In genomic region chr7:116954443-116954838, GRCh38 we compare ENCODE assay signal across 8 cellular contexts. TPM values are rescaled to one million over a fixed set of nuclear protein-coding genes. Genes with fewer than 3 reads are reported as not detected.
A peak's percentile ranks its signal among the peaks of the same experiment; 100 is the strongest.
DNase-seq lines count a peak whose midpoint lies in the region; ATAC-seq and TF ChIP-seq lines count a peak whose summit lies in the region.

No MANE protein-coding gene starts in this region.

- TF ChIP-seq CTCF in colonic mucosa (IDR thresholded peaks at IDR 0.05): no peak
- no peak for TF ChIP-seq CTCF in nephron progenitor cell (IDR thresholded peaks at IDR 0.05)

- intact Hi-C loops in CD4-positive, alpha-beta memory T cell (cut with micrococcal nuclease): loop anchor here (5.0 kb wide), 1 partner anchor 742 kb away; the partner anchor contains the start of gene TES
- intact Hi-C loops in colonic mucosa (cut with DNase I): loop anchor here (10.0 kb wide), 1 partner anchor 90 kb away; the partner anchor contains the start of gene CAPZA2

- WGBS in HUES64: 8% methylated on average over 7 of the region's 8 CpGs

- no peaks in the 10 kb centered on the region for H3K36me3 ChIP-seq in CD4-positive, alpha-beta memory T cell (ENCODE audit: insufficient read depth, low read length)
- no peaks in the 10 kb centered on the region for H3K36me3 ChIP-seq in HUES64 (ENCODE audit: insufficient read depth, low read length)
- H3K36me3 ChIP-seq in colonic mucosa: no peaks in the 10 kb centered on the region

- H3K4me3 Mint-ChIP-seq in CD4-positive, alpha-beta memory T cell: peak overlapping the region; percentile 94 to 98 (median 96)
- peak overlapping the region; percentile 95 for H3K4me3 Mint-ChIP-seq in nephron progenitor cell

- peaks cover 26% of the 10 kb centered on the region for H3K4me1 ChIP-seq in CD4-positive, alpha-beta memory T cell (ENCODE audit: insufficient read depth, low read length)
- H3K4me1 ChIP-seq in HUES64 (ENCODE audit: insufficient read depth, low read length): peaks cover 26% of the 10 kb centered on the region
- H3K4me1 ChIP-seq in colonic mucosa: no peaks in the 10 kb centered on the region

- peaks cover 15 to 32% (median 24%) of the 10 kb centered on the region in 4 donors for H3K4me1 Mint-ChIP-seq in CD4-positive, alpha-beta memory T cell
- peaks cover 51% of the 10 kb centered on the region for H3K4me1 Mint-ChIP-seq in nephron progenitor cell

- ATAC-seq in HG03139 (IDR thresholded peaks at IDR 0.05; ENCODE audit: unreplicated experiment): no peak
- ATAC-seq in GM19452 (IDR thresholded peaks at IDR 0.05; ENCODE audit: unreplicated experiment): no peak

- CTCF ChIA-PET in CD4-positive, alpha-beta memory T cell (lab: Charles Lee; ENCODE audit: partially characterized antibody): interaction anchor here (1.1 to 1.7 kb wide), 2 partner anchors 24 to 31 kb away, joined by 4 to 5 read pairs; no protein-coding TSS in a partner anchor

- H3K9ac ChIP-seq in HUES64 (ENCODE audit: low read depth, low read length) (peak overlapping the region; percentile 95; the same call in 1 of the 2 replicates), colonic mucosa (ENCODE audit: low read depth in 2 of 2, low read length in 2 of 2) (peak overlapping the region; percentile 77 to 88)

- no peaks in the 10 kb centered on the region for H3K9me3 ChIP-seq in CD4-positive, alpha-beta memory T cell (ENCODE audit: control insufficient read depth in 1 of 2, low read length in 2 of 2)
- H3K9me3 ChIP-seq in HUES64 (ENCODE audit: insufficient read depth, low read depth, low read length) (no peaks in the 10 kb centered on the region), colonic mucosa (no peaks in the 10 kb centered on the region)

- peak overlapping the region; percentile 63 to 80 for H3K4me3 ChIP-seq in CD4-positive, alpha-beta memory T cell (ENCODE audit: low read length in 2 of 2)
- H3K4me3 ChIP-seq in HUES64 (ENCODE audit: low read length): peak overlapping the region; percentile 95
- H3K4me3 ChIP-seq in colonic mucosa: peak overlapping the region; percentile 94

- H3K36me3 Mint-ChIP-seq in CD4-positive, alpha-beta memory T cell: peaks cover 0 to 4% of the 10 kb centered on the region in 2 donors
- peaks cover 4% of the 10 kb centered on the region for H3K36me3 Mint-ChIP-seq in nephron progenitor cell (ENCODE audit: low read depth)

- H3K27ac Mint-ChIP-seq in CD4-positive, alpha-beta memory T cell: peak overlapping the region; percentile 67 to 97 (median 94)
- H3K27ac Mint-ChIP-seq in nephron progenitor cell: peak overlapping the region; percentile 99

- H3K27ac ChIP-seq in CD4-positive, alpha-beta memory T cell (ENCODE audit: low read depth, low read length): peak overlapping the region; percentile 62
- H3K27ac ChIP-seq in HUES64 (ENCODE audit: low read depth, low read length): peak overlapping the region; percentile 86; the same call in 1 of the 2 replicates
- H3K27ac ChIP-seq in colonic mucosa: peak overlapping the region; percentile 98

- no peaks in the 10 kb centered on the region for H3K27me3 Mint-ChIP-seq in CD4-positive, alpha-beta memory T cell
- H3K27me3 Mint-ChIP-seq in nephron progenitor cell (ENCODE audit: low read depth, poor library complexity): no peaks in the 10 kb centered on the region

- H3K27me3 ChIP-seq in CD4-positive, alpha-beta memory T cell (ENCODE audit: insufficient read depth, low read length): no peaks in the 10 kb centered on the region
- no peaks in the 10 kb centered on the region for H3K27me3 ChIP-seq in HUES64 (ENCODE audit: insufficient read depth, low read length)
- H3K27me3 ChIP-seq in colonic mucosa: no peaks in the 10 kb centered on the region

- no peaks in the 10 kb centered on the region for H3K9me3 Mint-ChIP-seq in CD4-positive, alpha-beta memory T cell
- no peaks in the 10 kb centered on the region for H3K9me3 Mint-ChIP-seq in nephron progenitor cell

- POLR2A ChIA-PET in CD4-positive, alpha-beta memory T cell (lab: Charles Lee; ENCODE audit: partially characterized antibody): interaction anchor here (0.7 to 2.3 kb wide), 5 partner anchors 24 to 743 kb away, joined by 3 to 8 read pairs (median 3); no protein-coding TSS in a partner anchor

- no peak for DNase-seq in CD4-positive, alpha-beta memory T cell
- DNase-seq in colonic mucosa: no peak
- no peak for DNase-seq in nephron progenitor cell
- no peak for DNase-seq in SKM-1 treated with dmso at 0.1 percent for 144 hours (lab: John Stamatoyannopoulos, UW; ENCODE audit: unreplicated experiment)
- no peak for DNase-seq in activated effector memory CD4-positive, alpha-beta T cell treated with Interleukin-2 at 50 U/mL for 16 hours

RNA-seq across cellular contexts. Expression of gene ST7, which starts 1.1 kb away (rescaled TPM):
- 1 to 10 TPM; 3.8 to 4.0 TPM for total RNA-seq in CD4-positive, alpha-beta memory T cell
- 1 to 10 TPM; 4.0 to 6.6 TPM for polyA plus RNA-seq in CD4-positive, alpha-beta memory T cell
- 12.7 TPM for polyA plus RNA-seq in HUES64 (2013, experiment 1 of 2)
- polyA plus RNA-seq in HUES64 (2013, experiment 2 of 2): 12.2 TPM
- total RNA-seq in colonic mucosa: 10 to 100 TPM; 10.6 to 12.2 TPM
